9 cellular contexts compared by ENCODE assay signal in genomic region chr1:150065184-150065871, GRCh38. TPM values are rescaled to one million over a fixed set of nuclear protein-coding genes. Genes with fewer than 3 reads are reported as not detected.
DNase-seq lines count a peak whose midpoint lies in the region; ATAC-seq and TF ChIP-seq lines count a peak whose summit lies in the region.
"Had no signal": no experiment of that assay in that cellular context is flagged by ENCODE, and none has a peak within 500 bp of the region (broad histone marks: within the 10 kb centered on the region; RNA-seq: fewer than 3 reads in every experiment).

No MANE protein-coding gene starts in this region.

- POLR2A ChIA-PET in RWPE1 (lab: Yijun Ruan, JAX; ENCODE audit: low non-redundant PET): no interaction called here

- H3K9me3 Mint-ChIP-seq in activated naive CD4-positive, alpha-beta T cell treated with anti-CD3 and anti-CD28 coated beads, Interleukin-2, amount 10 ng/mL, durations not matched to agents 7 days and 5 days: no peaks in the 10 kb centered on the region
- H3K9me3 Mint-ChIP-seq: activated naive CD8-positive, alpha-beta T cell treated with anti-CD3 and anti-CD28 coated beads, Interleukin-2, amount 10 ng/mL, durations not matched to agents 7 days and 5 days had no signal

- in situ Hi-C loops in GM13977 (cut with MboI; ENCODE audit: low pct_unique_long_range_greater_than_20kb, low sequenced_read_pairs, unreplicated experiment): no loop called here

- DNase-seq in activated naive CD4-positive, alpha-beta T cell treated with anti-CD3 and anti-CD28 coated beads, Interleukin-2, amount 10 ng/mL, durations not matched to agents 7 days and 5 days: no peak
- DNase-seq in activated naive CD4-positive, alpha-beta T cell treated with Interleukin-2 at 50 U/mL for 16 hours: no peak
- DNase-seq in RWPE1 (ENCODE audit: low spot score) (peak; percentile 9), fibroblast of the aortic adventitia (ENCODE audit: low read depth) (peak; percentile 73), superior temporal gyrus (ENCODE audit: extremely low spot score) (peak; percentile 38), GM13977 (ENCODE audit: low spot score) (no peak), left colon (no peak)
- DNase-seq: activated naive CD8-positive, alpha-beta T cell treated with anti-CD3 and anti-CD28 coated beads, Interleukin-2, amount 10 ng/mL, durations not matched to agents 7 days and 5 days had no signal

- ATAC-seq in HG02870 (IDR thresholded peaks at IDR 0.05; ENCODE audit: unreplicated experiment) (no peak), left colon (no peak)

- H3K4me3 Mint-ChIP-seq in activated naive CD4-positive, alpha-beta T cell treated with anti-CD3 and anti-CD28 coated beads, Interleukin-2, amount 10 ng/mL, durations not matched to agents 7 days and 5 days: peak overlapping the region; percentile 13

- peaks cover 43% of the 10 kb centered on the region for H3K4me1 Mint-ChIP-seq in activated naive CD4-positive, alpha-beta T cell treated with anti-CD3 and anti-CD28 coated beads, Interleukin-2, amount 10 ng/mL, durations not matched to agents 7 days and 5 days

- TF ChIP-seq CTCF in RWPE1 (conservative IDR thresholded peaks at IDR 0.05; ENCODE audit: low read depth) (no peak), fibroblast of the aortic adventitia (IDR thresholded peaks at IDR 0.05; ENCODE audit: insufficient read depth, low read length) (no peak), GM13977 (IDR thresholded peaks at IDR 0.05; ENCODE audit: extremely low read depth, insufficient read depth, missing control alignments) (no peak)

- CTCF ChIA-PET in activated naive CD4-positive, alpha-beta T cell treated with anti-CD3 and anti-CD28 coated beads, Interleukin-2, amount 10 ng/mL, durations not matched to agents 7 days and 5 days (lab: Charles Lee): interaction anchor here (0.8 to 2.5 kb wide), 4 partner anchors 64 to 121 kb away, joined by 3 to 8 read pairs (median 4); no protein-coding TSS in a partner anchor
- CTCF ChIA-PET in RWPE1 (lab: Yijun Ruan, JAX): no interaction called here

- H3K27ac ChIP-seq in RWPE1: no peak overlapping the region

- H3K27me3 Mint-ChIP-seq in activated naive CD4-positive, alpha-beta T cell treated with anti-CD3 and anti-CD28 coated beads, Interleukin-2, amount 10 ng/mL, durations not matched to agents 7 days and 5 days: peaks cover 9% of the 10 kb centered on the region

- H3K27ac Mint-ChIP-seq in activated naive CD4-positive, alpha-beta T cell treated with anti-CD3 and anti-CD28 coated beads, Interleukin-2, amount 10 ng/mL, durations not matched to agents 7 days and 5 days: no peak overlapping the region
- H3K27ac Mint-ChIP-seq: activated naive CD8-positive, alpha-beta T cell treated with anti-CD3 and anti-CD28 coated beads, Interleukin-2, amount 10 ng/mL, durations not matched to agents 7 days and 5 days had no signal

- peaks cover 9% of the 10 kb centered on the region for H3K36me3 Mint-ChIP-seq in activated naive CD4-positive, alpha-beta T cell treated with anti-CD3 and anti-CD28 coated beads, Interleukin-2, amount 10 ng/mL, durations not matched to agents 7 days and 5 days

- peak overlapping the region; percentile 2 for H3K4me3 ChIP-seq in fibroblast of the aortic adventitia (ENCODE audit: low read depth, low read length)

- intact Hi-C loops in left colon (cut with DNase I, micrococcal nuclease): loop anchor here in 1 of 2 donors (10.0 kb wide), 1 partner anchor 171 kb away; the partner anchor contains the start of gene BOLA1

RNA-seq across cellular contexts. Expression of gene VPS45, which starts 2.2 kb away (rescaled TPM):
- total RNA-seq in fibroblast of the aortic adventitia (ENCODE audit: low replicate concordance): 26.0 and 47.8 TPM in 2 replicates
- 10 to 100 TPM; 27.3 to 32.0 TPM for total RNA-seq in left colon

RNA-seq across cellular contexts. Expression of gene OTUD7B, which starts 54.8 kb away (rescaled TPM):
- total RNA-seq in fibroblast of the aortic adventitia (ENCODE audit: low replicate concordance) (17.7 and 41.7 TPM in 2 replicates), left colon (10 to 100 TPM; 35.3 to 53.6 TPM)

Comparison
In these comparisons a context has a peak if more than half of its experiments do, and no peak if none do; other contexts are left out.
1. DNase-seq: peak in RWPE1 (single experiment), fibroblast of the aortic adventitia (single experiment) and superior temporal gyrus (single experiment); none in activated naive CD4-positive, alpha-beta T cell treated with anti-CD3 and anti-CD28 coated beads, Interleukin-2, amount 10 ng/mL, durations not matched to agents 7 days and 5 days (single experiment), activated naive CD4-positive, alpha-beta T cell treated with Interleukin-2 at 50 U/mL for 16 hours (single experiment), GM13977 (single experiment) and left colon (0 of 2).